ENCODE assay signal across 1 cellular context in the genomic region with DNA sequence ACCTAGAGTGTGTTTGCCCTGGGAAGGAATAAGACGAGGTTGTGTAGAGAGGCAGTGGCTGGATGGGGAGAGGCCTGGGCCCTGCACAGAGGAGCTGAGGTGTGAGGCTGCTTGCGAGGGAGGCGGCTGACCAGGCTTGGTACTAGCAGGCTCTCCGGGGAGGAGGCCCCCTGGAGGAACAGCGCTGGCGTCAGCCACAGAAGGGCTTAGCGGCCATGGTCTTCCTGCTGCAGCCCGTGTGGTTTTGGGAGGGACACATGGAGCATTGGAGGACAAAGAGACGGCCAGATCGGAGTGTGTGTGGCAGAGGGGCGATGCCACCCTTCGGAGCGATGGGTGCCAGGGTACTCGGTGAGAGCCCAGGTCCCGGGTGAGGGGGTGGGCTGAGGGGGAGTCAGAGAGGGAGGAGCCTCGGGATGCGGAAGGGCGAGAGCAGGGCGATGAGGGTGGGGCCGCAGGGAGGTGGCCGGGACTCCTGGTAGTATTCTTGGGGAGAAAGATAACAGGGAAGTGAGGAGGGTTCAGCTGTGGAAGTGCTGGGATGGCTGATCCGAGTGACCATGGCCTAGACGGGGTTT.
TF ChIP-seq lines count a peak whose summit lies in the region.

No MANE protein-coding gene starts in this region.

TF ChIP-seq in GM23338, 12 proteins besides CTCF, POLR2A, EP300 and RAD21 (continued from another document):
- TF ChIP-seq, protein P1, sequence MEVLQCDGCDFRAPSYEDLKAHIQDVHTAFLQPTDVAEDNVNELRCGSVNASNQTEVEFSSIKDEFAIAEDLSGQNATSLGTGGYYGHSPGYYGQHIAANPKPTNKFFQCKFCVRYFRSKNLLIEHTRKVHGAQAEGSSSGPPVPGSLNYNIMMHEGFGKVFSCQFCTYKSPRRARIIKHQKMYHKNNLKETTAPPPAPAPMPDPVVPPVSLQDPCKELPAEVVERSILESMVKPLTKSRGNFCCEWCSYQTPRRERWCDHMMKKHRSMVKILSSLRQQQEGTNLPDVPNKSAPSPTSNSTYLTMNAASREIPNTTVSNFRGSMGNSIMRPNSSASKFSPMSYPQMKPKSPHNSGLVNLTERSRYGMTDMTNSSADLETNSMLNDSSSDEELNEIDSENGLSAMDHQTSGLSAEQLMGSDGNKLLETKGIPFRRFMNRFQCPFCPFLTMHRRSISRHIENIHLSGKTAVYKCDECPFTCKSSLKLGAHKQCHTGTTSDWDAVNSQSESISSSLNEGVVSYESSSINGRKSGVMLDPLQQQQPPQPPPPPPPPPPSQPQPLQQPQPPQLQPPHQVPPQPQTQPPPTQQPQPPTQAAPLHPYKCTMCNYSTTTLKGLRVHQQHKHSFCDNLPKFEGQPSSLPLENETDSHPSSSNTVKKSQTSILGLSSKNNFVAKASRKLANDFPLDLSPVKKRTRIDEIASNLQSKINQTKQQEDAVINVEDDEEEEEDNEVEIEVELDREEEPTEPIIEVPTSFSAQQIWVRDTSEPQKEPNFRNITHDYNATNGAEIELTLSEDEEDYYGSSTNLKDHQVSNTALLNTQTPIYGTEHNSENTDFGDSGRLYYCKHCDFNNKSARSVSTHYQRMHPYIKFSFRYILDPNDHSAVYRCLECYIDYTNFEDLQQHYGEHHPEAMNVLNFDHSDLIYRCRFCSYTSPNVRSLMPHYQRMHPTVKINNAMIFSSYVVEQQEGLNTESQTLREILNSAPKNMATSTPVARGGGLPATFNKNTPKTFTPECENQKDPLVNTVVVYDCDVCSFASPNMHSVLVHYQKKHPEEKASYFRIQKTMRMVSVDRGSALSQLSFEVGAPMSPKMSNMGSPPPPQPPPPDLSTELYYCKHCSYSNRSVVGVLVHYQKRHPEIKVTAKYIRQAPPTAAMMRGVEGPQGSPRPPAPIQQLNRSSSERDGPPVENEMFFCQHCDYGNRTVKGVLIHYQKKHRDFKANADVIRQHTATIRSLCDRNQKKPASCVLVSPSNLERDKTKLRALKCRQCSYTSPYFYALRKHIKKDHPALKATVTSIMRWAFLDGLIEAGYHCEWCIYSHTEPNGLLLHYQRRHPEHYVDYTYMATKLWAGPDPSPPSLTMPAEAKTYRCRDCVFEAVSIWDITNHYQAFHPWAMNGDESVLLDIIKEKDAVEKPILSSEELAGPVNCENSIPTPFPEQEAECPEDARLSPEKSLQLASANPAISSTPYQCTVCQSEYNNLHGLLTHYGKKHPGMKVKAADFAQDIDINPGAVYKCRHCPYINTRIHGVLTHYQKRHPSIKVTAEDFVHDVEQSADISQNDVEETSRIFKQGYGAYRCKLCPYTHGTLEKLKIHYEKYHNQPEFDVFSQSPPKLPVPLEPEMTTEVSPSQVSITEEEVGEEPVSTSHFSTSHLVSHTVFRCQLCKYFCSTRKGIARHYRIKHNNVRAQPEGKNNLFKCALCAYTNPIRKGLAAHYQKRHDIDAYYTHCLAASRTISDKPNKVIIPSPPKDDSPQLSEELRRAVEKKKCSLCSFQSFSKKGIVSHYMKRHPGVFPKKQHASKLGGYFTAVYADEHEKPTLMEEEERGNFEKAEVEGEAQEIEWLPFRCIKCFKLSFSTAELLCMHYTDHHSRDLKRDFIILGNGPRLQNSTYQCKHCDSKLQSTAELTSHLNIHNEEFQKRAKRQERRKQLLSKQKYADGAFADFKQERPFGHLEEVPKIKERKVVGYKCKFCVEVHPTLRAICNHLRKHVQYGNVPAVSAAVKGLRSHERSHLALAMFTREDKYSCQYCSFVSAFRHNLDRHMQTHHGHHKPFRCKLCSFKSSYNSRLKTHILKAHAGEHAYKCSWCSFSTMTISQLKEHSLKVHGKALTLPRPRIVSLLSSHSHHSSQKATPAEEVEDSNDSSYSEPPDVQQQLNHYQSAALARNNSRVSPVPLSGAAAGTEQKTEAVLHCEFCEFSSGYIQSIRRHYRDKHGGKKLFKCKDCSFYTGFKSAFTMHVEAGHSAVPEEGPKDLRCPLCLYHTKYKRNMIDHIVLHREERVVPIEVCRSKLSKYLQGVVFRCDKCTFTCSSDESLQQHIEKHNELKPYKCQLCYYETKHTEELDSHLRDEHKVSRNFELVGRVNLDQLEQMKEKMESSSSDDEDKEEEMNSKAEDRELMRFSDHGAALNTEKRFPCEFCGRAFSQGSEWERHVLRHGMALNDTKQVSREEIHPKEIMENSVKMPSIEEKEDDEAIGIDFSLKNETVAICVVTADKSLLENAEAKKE (CRISPR knock-in tag; IDR thresholded peaks at IDR 0.05), result no peak
- TF ChIP-seq EZH2 (IDR thresholded peaks at IDR 0.05; ENCODE audit: low read depth, unreplicated experiment) (no peak), ZNF331 (CRISPR knock-in tag; IDR thresholded peaks at IDR 0.05; ENCODE audit: low read depth) (no peak), ZNF114 (CRISPR knock-in tag; IDR thresholded peaks at IDR 0.05) (no peak)
- TF ChIP-seq, protein P2, sequence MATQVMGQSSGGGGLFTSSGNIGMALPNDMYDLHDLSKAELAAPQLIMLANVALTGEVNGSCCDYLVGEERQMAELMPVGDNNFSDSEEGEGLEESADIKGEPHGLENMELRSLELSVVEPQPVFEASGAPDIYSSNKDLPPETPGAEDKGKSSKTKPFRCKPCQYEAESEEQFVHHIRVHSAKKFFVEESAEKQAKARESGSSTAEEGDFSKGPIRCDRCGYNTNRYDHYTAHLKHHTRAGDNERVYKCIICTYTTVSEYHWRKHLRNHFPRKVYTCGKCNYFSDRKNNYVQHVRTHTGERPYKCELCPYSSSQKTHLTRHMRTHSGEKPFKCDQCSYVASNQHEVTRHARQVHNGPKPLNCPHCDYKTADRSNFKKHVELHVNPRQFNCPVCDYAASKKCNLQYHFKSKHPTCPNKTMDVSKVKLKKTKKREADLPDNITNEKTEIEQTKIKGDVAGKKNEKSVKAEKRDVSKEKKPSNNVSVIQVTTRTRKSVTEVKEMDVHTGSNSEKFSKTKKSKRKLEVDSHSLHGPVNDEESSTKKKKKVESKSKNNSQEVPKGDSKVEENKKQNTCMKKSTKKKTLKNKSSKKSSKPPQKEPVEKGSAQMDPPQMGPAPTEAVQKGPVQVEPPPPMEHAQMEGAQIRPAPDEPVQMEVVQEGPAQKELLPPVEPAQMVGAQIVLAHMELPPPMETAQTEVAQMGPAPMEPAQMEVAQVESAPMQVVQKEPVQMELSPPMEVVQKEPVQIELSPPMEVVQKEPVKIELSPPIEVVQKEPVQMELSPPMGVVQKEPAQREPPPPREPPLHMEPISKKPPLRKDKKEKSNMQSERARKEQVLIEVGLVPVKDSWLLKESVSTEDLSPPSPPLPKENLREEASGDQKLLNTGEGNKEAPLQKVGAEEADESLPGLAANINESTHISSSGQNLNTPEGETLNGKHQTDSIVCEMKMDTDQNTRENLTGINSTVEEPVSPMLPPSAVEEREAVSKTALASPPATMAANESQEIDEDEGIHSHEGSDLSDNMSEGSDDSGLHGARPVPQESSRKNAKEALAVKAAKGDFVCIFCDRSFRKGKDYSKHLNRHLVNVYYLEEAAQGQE (IDR thresholded peaks at IDR 0.05; ENCODE audit: unreplicated experiment), result no peak
- TF ChIP-seq, protein P3, sequence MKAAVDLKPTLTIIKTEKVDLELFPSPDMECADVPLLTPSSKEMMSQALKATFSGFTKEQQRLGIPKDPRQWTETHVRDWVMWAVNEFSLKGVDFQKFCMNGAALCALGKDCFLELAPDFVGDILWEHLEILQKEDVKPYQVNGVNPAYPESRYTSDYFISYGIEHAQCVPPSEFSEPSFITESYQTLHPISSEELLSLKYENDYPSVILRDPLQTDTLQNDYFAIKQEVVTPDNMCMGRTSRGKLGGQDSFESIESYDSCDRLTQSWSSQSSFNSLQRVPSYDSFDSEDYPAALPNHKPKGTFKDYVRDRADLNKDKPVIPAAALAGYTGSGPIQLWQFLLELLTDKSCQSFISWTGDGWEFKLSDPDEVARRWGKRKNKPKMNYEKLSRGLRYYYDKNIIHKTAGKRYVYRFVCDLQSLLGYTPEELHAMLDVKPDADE (IDR thresholded peaks at IDR 0.05), result no peak
TF ChIP-seq in GM23338: peak in this region for 0.
